Comparison of ENCODE assay signal across 29 cellular contexts in the genomic region with DNA sequence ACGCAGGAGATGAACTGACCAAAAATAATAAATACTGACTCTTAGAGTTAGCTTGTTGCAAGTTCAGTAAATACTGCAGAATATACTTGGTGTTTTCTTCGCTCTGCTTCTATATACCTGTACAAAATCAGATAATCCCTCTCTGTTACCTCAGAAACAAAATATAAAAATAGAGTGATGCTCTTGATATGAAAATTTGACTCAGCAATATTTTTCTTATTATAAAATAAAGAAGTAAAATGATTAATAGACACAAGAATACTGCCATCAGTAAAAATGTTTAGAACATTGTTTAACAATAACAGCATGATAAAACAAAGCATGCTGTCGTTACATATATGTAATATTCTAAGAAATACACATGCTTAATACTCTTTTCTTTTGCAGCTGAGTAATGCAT.
A peak's percentile ranks its signal among the peaks of the same experiment; 100 is the strongest.
DNase-seq lines count a peak whose midpoint lies in the region; ATAC-seq, FAIRE-seq and TF ChIP-seq lines count a peak whose summit lies in the region.
"Had no signal": no experiment of that assay in that cellular context is flagged by ENCODE, and none has a peak within 500 bp of the region (broad histone marks: within the 10 kb centered on the region; RNA-seq: fewer than 3 reads in every experiment).

No MANE protein-coding gene starts in this region.

- no peaks in the 10 kb centered on the region for H3K9me2 ChIP-seq in Karpas-422 (replicated peaks; ENCODE audit: insufficient read depth, low read length)

- no peak overlapping the region for H3K27ac ChIP-seq in Karpas-422 (ENCODE audit: low read length)
- no peak overlapping the region for H3K27ac ChIP-seq in K562 (ENCODE audit: extremely low read depth, low read depth, low read length)
- H3K27ac ChIP-seq: 22Rv1; A549; BLaER1; BLaER1 treated with 17β-estradiol and CSF1 and Interleukin-3, amounts not matched to agents 10 nM and 100 nM; C4-2B had no signal

- DNase-seq in Karpas-422, result no peak
- no peak for DNase-seq in K562 (ENCODE audit: extremely low read depth in 1 of 4, low spot score in 3 of 4)
- no peak for DNase-seq in ureter (ENCODE audit: low spot score)
- DNase-seq: 8988T; ACHN; AML-193; BE2C; C1 segment of cervical spinal cord; Caco-2; Calu3; CD4-positive, alpha-beta memory T cell; CD4-positive, alpha-beta T cell; CD4-positive, CD25-positive, alpha-beta regulatory T cell; CD8-positive, alpha-beta memory T cell; CD8-positive, alpha-beta T cell; COR-L47; DMS 273 treated with DMSO at 0.1 percent for 48 hours; DMS153; DMS53; DMS79; DMS79 treated with DMSO at 0.1 percent for 48 hours; DND-41; EL had no signal

- TF ChIP-seq CTCF in K562 (IDR thresholded peaks at IDR 0.05 in 2 of 3, conservative IDR thresholded peaks at IDR 0.05 in 1 of 3; ENCODE audit: insufficient read depth in 2 of 3, low read depth in 1 of 3, low read length in 3 of 3), result no peak

- WGBS in K562 (ENCODE audit: insufficient coverage, low coverage, missing lambda C conversion rate), result 18% methylated on average over 3 of the region's 3 CpGs

- H3K4me2 ChIP-seq in Karpas-422 (ENCODE audit: low read depth, low read length, poor library complexity, severe bottlenecking) (no peak overlapping the region), K562 (ENCODE audit: insufficient read depth, low read length) (no peak overlapping the region)
- H3K4me2 ChIP-seq: A549; BLaER1; BLaER1 treated with 17β-estradiol and CSF1 and Interleukin-3, amounts not matched to agents 10 nM and 100 nM had no signal

- H3K4me1 ChIP-seq in Karpas-422 (ENCODE audit: low read length), result no peaks in the 10 kb centered on the region; the same call in 1 of the 2 replicates
- H3K4me1 ChIP-seq in K562 (replicated peaks in 1 of 2; ENCODE audit: control insufficient read depth in 2 of 2, insufficient read depth in 2 of 2, low read length in 2 of 2), result no peaks in the 10 kb centered on the region
- H3K4me1 ChIP-seq: A549; BE2C; BLaER1; BLaER1 treated with 17β-estradiol and CSF1 and Interleukin-3, amounts not matched to agents 10 nM and 100 nM; Caco-2 had no signal

- CTCF ChIA-PET in K562 (lab: Yijun Ruan, JAX; ENCODE audit: low intra/inter-chr PET ratio), result no interaction called here

- no TSS peak for BruUV-seq in K562 (replicated peaks; lab: Mats Ljungman, UMichigan)

- H3K9ac ChIP-seq in Karpas-422 (ENCODE audit: low read length) (no peak overlapping the region), K562 (ENCODE audit: insufficient read depth in 1 of 2, low read depth in 2 of 2, low read length in 2 of 2) (no peak overlapping the region)
- H3K9ac ChIP-seq: BLaER1; BLaER1 treated with 17β-estradiol and CSF1 and Interleukin-3, amounts not matched to agents 10 nM and 100 nM had no signal

- H2AFZ ChIP-seq in Karpas-422 (ENCODE audit: low read length) (peak overlapping the region; percentile 41; the same call in 1 of the 2 replicates), K562 (ENCODE audit: low read depth, low read length) (no peak overlapping the region)

- in situ Hi-C loops in K562 (cut with MboI), result no loop called here

- ATAC-seq in K562, result no peak
- ATAC-seq in HG03025 (IDR thresholded peaks at IDR 0.05; ENCODE audit: low FRiP score, unreplicated experiment), result no peak
- ATAC-seq: A549; CD8-positive, alpha-beta T cell had no signal

- TF ChIP-seq RAD21 in K562 (CRISPR knock-in tag; conservative IDR thresholded peaks at IDR 0.05 in 1 of 2, IDR thresholded peaks at IDR 0.05 in 1 of 2), result no peak

- H3K9me1 ChIP-seq in K562 (ENCODE audit: control insufficient read depth, insufficient read depth, low read length), result no peaks in the 10 kb centered on the region

- H4K20me1 ChIP-seq in Karpas-422 (ENCODE audit: insufficient read depth, low read depth, low read length), result no peaks in the 10 kb centered on the region
- no peaks in the 10 kb centered on the region for H4K20me1 ChIP-seq in K562 (replicated peaks; ENCODE audit: control insufficient read depth, insufficient read depth, low read length)
- H4K20me1 ChIP-seq: BLaER1; BLaER1 treated with 17β-estradiol and CSF1 and Interleukin-3, amounts not matched to agents 10 nM and 100 nM had no signal

- FAIRE-seq in K562 (lab: Jason Lieb, UNC), result no peak
- FAIRE-seq: A549 had no signal

- POLR2A ChIA-PET in K562 (lab: Yijun Ruan, JAX), result no interaction called here

- H3K36me3 ChIP-seq in Karpas-422 (ENCODE audit: insufficient read depth, low read length) (no peaks in the 10 kb centered on the region), K562 (ENCODE audit: control insufficient read depth, insufficient read depth, low read length) (no peaks in the 10 kb centered on the region)
- H3K36me3 ChIP-seq: BE2C; BLaER1; BLaER1 treated with 17β-estradiol and CSF1 and Interleukin-3, amounts not matched to agents 10 nM and 100 nM had no signal

- intact Hi-C loops in K562 (cut with micrococcal nuclease), result loop anchor here (10.0 kb wide), 1 partner anchor 291 kb away; no protein-coding TSS in a partner anchor

- H3K27me3 ChIP-seq in Karpas-422 (ENCODE audit: low read length) (no peaks in the 10 kb centered on the region), K562 (ENCODE audit: control insufficient read depth in 2 of 2, insufficient read depth in 2 of 2, low read length in 2 of 2) (no peaks in the 10 kb centered on the region)
- H3K27me3 ChIP-seq: BE2C; BLaER1; BLaER1 treated with 17β-estradiol and CSF1 and Interleukin-3, amounts not matched to agents 10 nM and 100 nM had no signal

- no peak for TF ChIP-seq POLR2A in K562 (conservative IDR thresholded peaks at IDR 0.05)

- no peaks in the 10 kb centered on the region for H3K79me2 ChIP-seq in Karpas-422 (ENCODE audit: low read length)
- H3K79me2 ChIP-seq in K562 (ENCODE audit: control insufficient read depth, insufficient read depth, low read length), result no peaks in the 10 kb centered on the region; the same call in 2 of the 3 replicates

- no peak for TF ChIP-seq EP300 in K562 (IDR thresholded peaks at IDR 0.05; ENCODE audit: low read length)

- no peak overlapping the region for H3K4me3 ChIP-seq in Karpas-422 (ENCODE audit: low read length)
- H3K4me3 ChIP-seq in K562, result no peak overlapping the region
- H3K4me3 ChIP-seq: A549; BLaER1; BLaER1 treated with 17β-estradiol and CSF1 and Interleukin-3, amounts not matched to agents 10 nM and 100 nM had no signal

- no peaks in the 10 kb centered on the region for H3K9me3 ChIP-seq in Karpas-422 (ENCODE audit: low read length)
- H3K9me3 ChIP-seq in K562 (replicated peaks; ENCODE audit: control insufficient read depth, insufficient read depth, low read depth, low read length), result 0 out of 2 replicates have a peak, but pooled peaks cover 3% of the 10 kb centered on the region
- H3K9me3 ChIP-seq: A549; BE2C; BLaER1; BLaER1 treated with 17β-estradiol and CSF1 and Interleukin-3, amounts not matched to agents 10 nM and 100 nM; Caco-2 had no signal

TF ChIP-seq in K562, 482 proteins besides CTCF, POLR2A, EP300 and RAD21 (continues in another document):
- TF ChIP-seq SIN3B (IDR thresholded peaks at IDR 0.05; ENCODE audit: low read depth) (no peak), ZBTB43 (CRISPR knock-in tag; IDR thresholded peaks at IDR 0.05) (no peak), ZNF316 (IDR thresholded peaks at IDR 0.05) (peak; percentile 66), C11orf30 (IDR thresholded peaks at IDR 0.05; ENCODE audit: low read depth) (peak; percentile 21; the same call in 1 of the 2 replicates)
- TF ChIP-seq, protein P1, sequence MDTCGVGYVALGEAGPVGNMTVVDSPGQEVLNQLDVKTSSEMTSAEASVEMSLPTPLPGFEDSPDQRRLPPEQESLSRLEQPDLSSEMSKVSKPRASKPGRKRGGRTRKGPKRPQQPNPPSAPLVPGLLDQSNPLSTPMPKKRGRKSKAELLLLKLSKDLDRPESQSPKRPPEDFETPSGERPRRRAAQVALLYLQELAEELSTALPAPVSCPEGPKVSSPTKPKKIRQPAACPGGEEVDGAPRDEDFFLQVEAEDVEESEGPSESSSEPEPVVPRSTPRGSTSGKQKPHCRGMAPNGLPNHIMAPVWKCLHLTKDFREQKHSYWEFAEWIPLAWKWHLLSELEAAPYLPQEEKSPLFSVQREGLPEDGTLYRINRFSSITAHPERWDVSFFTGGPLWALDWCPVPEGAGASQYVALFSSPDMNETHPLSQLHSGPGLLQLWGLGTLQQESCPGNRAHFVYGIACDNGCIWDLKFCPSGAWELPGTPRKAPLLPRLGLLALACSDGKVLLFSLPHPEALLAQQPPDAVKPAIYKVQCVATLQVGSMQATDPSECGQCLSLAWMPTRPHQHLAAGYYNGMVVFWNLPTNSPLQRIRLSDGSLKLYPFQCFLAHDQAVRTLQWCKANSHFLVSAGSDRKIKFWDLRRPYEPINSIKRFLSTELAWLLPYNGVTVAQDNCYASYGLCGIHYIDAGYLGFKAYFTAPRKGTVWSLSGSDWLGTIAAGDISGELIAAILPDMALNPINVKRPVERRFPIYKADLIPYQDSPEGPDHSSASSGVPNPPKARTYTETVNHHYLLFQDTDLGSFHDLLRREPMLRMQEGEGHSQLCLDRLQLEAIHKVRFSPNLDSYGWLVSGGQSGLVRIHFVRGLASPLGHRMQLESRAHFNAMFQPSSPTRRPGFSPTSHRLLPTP (IDR thresholded peaks at IDR 0.05; ENCODE audit: borderline replicate concordance, extremely low read depth, insufficient read length), result no peak
